In the genomic region with DNA sequence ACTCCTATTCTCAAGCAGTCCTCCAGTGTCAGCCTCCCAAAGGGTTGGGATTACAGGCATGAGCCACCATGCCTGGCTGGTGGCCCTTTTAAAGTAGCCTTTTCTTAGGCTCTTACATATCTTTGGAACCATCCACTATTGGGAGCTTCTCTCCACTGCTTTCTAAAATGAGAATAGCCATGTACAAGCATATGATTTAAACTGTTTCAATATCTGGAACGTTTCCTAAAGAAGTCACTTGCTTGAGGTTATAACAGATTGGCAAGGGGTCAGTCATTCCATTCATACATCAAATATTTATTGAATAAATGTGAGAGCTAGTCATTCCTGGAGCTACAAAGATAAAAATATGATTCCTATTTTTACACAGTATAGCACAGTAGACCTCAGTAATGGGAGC, we compare ENCODE assay signal across 23 cellular contexts.
"Had no signal": no experiment of that assay in that cellular context is flagged by ENCODE, and none has a peak within 500 bp of the region (broad histone marks: within the 10 kb centered on the region; RNA-seq: fewer than 3 reads in every experiment).

No MANE protein-coding gene starts in this region.

- DNase-seq: cerebellar nuclear complex; dorsolateral prefrontal cortex; effector CD4-positive, alpha-beta T cell; head of caudate nucleus; left cardiac atrium; left lung; mesenchymal stem cell; mucosa of descending colon; naive thymus-derived CD8-positive, alpha-beta T cell; nephron progenitor cell; nucleus accumbens; stimulated activated CD4-positive, alpha-beta T cell treated with anti-CD3 and anti-CD28 coated beads, Interleukin-2, amount 100 ng/mL, for 48 hours; stimulated activated naive B cell treated with anti-CD40 and anti-IgM and Interleukin-4, amounts not matched to agents 10 μg/mL and 1 μg/mL and 100 μg/mL, for 72 hours; upper lobe of left lung had no signal

- H3K9me3 Mint-ChIP-seq: stimulated activated naive B cell treated with anti-CD40 and anti-IgM and Interleukin-4, amounts not matched to agents 10 μg/mL and 1 μg/mL and 100 μg/mL, for 72 hours; stimulated activated naive CD8-positive, alpha-beta T cell treated with anti-CD3 and anti-CD28 coated beads, Interleukin-15, Interleukin-2, amounts not matched to agents 100 ng/mL and 50 ng/mL, for 24 hours had no signal

- ATAC-seq: esophagus mucosa; left cardiac atrium; left lung; mucosa of descending colon; naive thymus-derived CD8-positive, alpha-beta T cell; sciatic nerve; stimulated activated naive B cell treated with anti-CD40 and anti-IgM and Interleukin-4, amounts not matched to agents 10 μg/mL and 1 μg/mL and 100 μg/mL, for 72 hours had no signal

- H3K4me1 ChIP-seq: left lung, prostate gland, right atrium auricular region, tibial nerve, upper lobe of left lung had no signal

- H3K27me3 ChIP-seq: dorsolateral prefrontal cortex, left lung, right atrium auricular region, tibial nerve, upper lobe of left lung had no signal

- H3K9me3 ChIP-seq: left lung, prostate gland, right atrium auricular region, thoracic aorta, tibial nerve, upper lobe of left lung had no signal

- H3K27ac Mint-ChIP-seq: mesothelial cell of epicardium; naive thymus-derived CD8-positive, alpha-beta T cell; nephron progenitor cell; stimulated activated naive B cell treated with anti-CD40 and anti-IgM and Interleukin-4, amounts not matched to agents 10 μg/mL and 1 μg/mL and 100 μg/mL, for 72 hours; stimulated activated naive CD8-positive, alpha-beta T cell treated with anti-CD3 and anti-CD28 coated beads, Interleukin-15, Interleukin-2, amounts not matched to agents 100 ng/mL and 50 ng/mL, for 24 hours had no signal

- H3K27me3 Mint-ChIP-seq: naive thymus-derived CD8-positive, alpha-beta T cell; stimulated activated naive B cell treated with anti-CD40 and anti-IgM and Interleukin-4, amounts not matched to agents 10 μg/mL and 1 μg/mL and 100 μg/mL, for 72 hours; stimulated activated naive CD8-positive, alpha-beta T cell treated with anti-CD3 and anti-CD28 coated beads, Interleukin-15, Interleukin-2, amounts not matched to agents 100 ng/mL and 50 ng/mL, for 24 hours had no signal

- H3K4me3 Mint-ChIP-seq: mesothelial cell of epicardium; naive thymus-derived CD8-positive, alpha-beta T cell; nephron progenitor cell; stimulated activated naive B cell treated with anti-CD40 and anti-IgM and Interleukin-4, amounts not matched to agents 10 μg/mL and 1 μg/mL and 100 μg/mL, for 72 hours; stimulated activated naive CD8-positive, alpha-beta T cell treated with anti-CD3 and anti-CD28 coated beads, Interleukin-15, Interleukin-2, amounts not matched to agents 100 ng/mL and 50 ng/mL, for 24 hours had no signal

- H3K27ac ChIP-seq: dorsolateral prefrontal cortex, epithelial cell of prostate, left lung, prostate gland, right atrium auricular region, thoracic aorta, tibial nerve, upper lobe of left lung had no signal

- H3K4me1 Mint-ChIP-seq: mesothelial cell of epicardium; stimulated activated naive B cell treated with anti-CD40 and anti-IgM and Interleukin-4, amounts not matched to agents 10 μg/mL and 1 μg/mL and 100 μg/mL, for 72 hours had no signal

- H3K4me3 ChIP-seq: dorsolateral prefrontal cortex, left lung, mucosa of descending colon, prostate gland, right atrium auricular region, thoracic aorta, tibial nerve, upper lobe of left lung had no signal

- H3K36me3 ChIP-seq: left lung, prostate gland, right atrium auricular region, thoracic aorta, upper lobe of left lung had no signal
